ENCODE assay signal across 11 cellular contexts in the genomic region with DNA sequence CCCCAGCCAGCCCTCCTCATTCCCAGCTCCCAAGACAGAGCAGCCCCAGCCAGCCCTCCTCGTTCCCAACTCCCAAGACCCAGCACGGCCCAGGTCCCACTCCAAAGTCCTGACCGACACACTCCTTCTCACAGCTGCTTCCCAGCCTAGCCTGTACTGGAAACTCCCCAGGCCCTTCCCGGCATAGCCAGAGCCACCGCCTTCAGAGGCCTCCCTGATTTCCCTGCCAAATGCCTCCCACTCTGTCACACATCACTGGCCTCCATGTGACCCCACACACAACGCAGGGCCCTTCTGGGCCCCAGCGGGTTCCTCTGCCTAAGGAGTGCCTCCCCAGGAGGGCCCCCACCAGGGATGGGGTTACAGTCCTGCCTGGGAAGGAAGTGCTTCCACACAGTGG. TPM values are rescaled to one million over a fixed set of nuclear protein-coding genes. Genes with fewer than 3 reads are reported as not detected.
DNase-seq lines count a peak whose midpoint lies in the region; ATAC-seq and TF ChIP-seq lines count a peak whose summit lies in the region.
"Had no signal": no experiment of that assay in that cellular context is flagged by ENCODE, and none has a peak within 500 bp of the region (broad histone marks: within the 10 kb centered on the region; RNA-seq: fewer than 3 reads in every experiment).

No MANE protein-coding gene starts in this region.

- peak overlapping the region; percentile 35; the same call in 1 of the 2 replicates for H3K4me2 ChIP-seq in OCI-LY7 (ENCODE audit: low read length)
- H3K4me2 ChIP-seq in neuronal stem cell (ENCODE audit: insufficient read depth, low read length, poor library complexity, severe bottlenecking), result no peak overlapping the region

- H4K20me1 ChIP-seq in OCI-LY7 (ENCODE audit: insufficient read depth, low read length), result 0 out of 2 replicates have a peak, but pooled peaks cover 12% of the 10 kb centered on the region

- POLR2A ChIA-PET in Caco-2 (lab: Charles Lee), result no interaction called here
- POLR2A ChIA-PET in OCI-LY7 (lab: Charles Lee), result no interaction called here

- intact Hi-C loops in Caco-2 (cut with micrococcal nuclease; ENCODE audit: unreplicated experiment) (no loop called here), OCI-LY7 (cut with micrococcal nuclease; ENCODE audit: unreplicated experiment) (no loop called here), upper lobe of right lung (cut with DNase I) (no loop called here)

- H2BK5ac ChIP-seq in neuronal stem cell (ENCODE audit: low read length), result peak overlapping the region; percentile 0

- H3K4ac ChIP-seq in neuronal stem cell (ENCODE audit: low read length), result no peak overlapping the region

- H3K27me3 ChIP-seq in Caco-2 (replicated peaks; ENCODE audit: control insufficient read depth, insufficient read depth, low read length) (no peaks in the 10 kb centered on the region), endodermal cell (ENCODE audit: control insufficient read depth, insufficient read depth, low read length, poor library complexity, severe bottlenecking) (no peaks in the 10 kb centered on the region), neuronal stem cell (ENCODE audit: control insufficient read depth in 3 of 3, insufficient read depth in 3 of 3, low read depth in 1 of 3, low read length in 3 of 3) (no peaks in the 10 kb centered on the region), upper lobe of right lung (no peaks in the 10 kb centered on the region)

- no peak overlapping the region for H2AFZ ChIP-seq in OCI-LY7 (ENCODE audit: low read length)
- no peak overlapping the region for H2AFZ ChIP-seq in neuronal stem cell (ENCODE audit: low read length)

- H3K9me3 Mint-ChIP-seq in Caco-2 (ENCODE audit: unreplicated experiment) (no peaks in the 10 kb centered on the region), endodermal cell (no peaks in the 10 kb centered on the region)

- CTCF ChIA-PET in Caco-2 (lab: Charles Lee), result no interaction called here
- CTCF ChIA-PET in OCI-LY7 (lab: Charles Lee; ENCODE audit: unreplicated experiment), result no interaction called here

- H3K4me1 Mint-ChIP-seq in Caco-2 (ENCODE audit: low read depth, unreplicated experiment) (no peaks in the 10 kb centered on the region), endodermal cell (peaks cover 19% of the 10 kb centered on the region)

- no peak overlapping the region for H3K23ac ChIP-seq in neuronal stem cell (ENCODE audit: low read depth, low read length, poor library complexity)

- H3K9me3 ChIP-seq in Caco-2, result no peaks in the 10 kb centered on the region
- no peaks in the 10 kb centered on the region for H3K9me3 ChIP-seq in OCI-LY7 (ENCODE audit: low read length)
- no peaks in the 10 kb centered on the region for H3K9me3 ChIP-seq in endodermal cell (ENCODE audit: control insufficient read depth, low read length)
- H3K9me3 ChIP-seq in neuronal stem cell (replicated peaks in 1 of 2; ENCODE audit: control insufficient read depth in 2 of 2, insufficient read depth in 1 of 2, low read depth in 1 of 2, low read length in 2 of 2), result peaks cover 0 to 2% of the 10 kb centered on the region in 2 donors
- no peaks in the 10 kb centered on the region for H3K9me3 ChIP-seq in upper lobe of right lung

- H3K36me3 Mint-ChIP-seq in Caco-2 (ENCODE audit: insufficient read depth, unreplicated experiment) (peaks cover 47% of the 10 kb centered on the region), endodermal cell (ENCODE audit: low read depth) (peaks cover 44% of the 10 kb centered on the region)

- H3K79me2 ChIP-seq in OCI-LY7 (ENCODE audit: insufficient read depth, low read depth, low read length), result peaks cover 39% of the 10 kb centered on the region

- H3K27me3 Mint-ChIP-seq in Caco-2 (ENCODE audit: insufficient read depth, unreplicated experiment) (no peaks in the 10 kb centered on the region), endodermal cell (ENCODE audit: insufficient read depth) (peaks cover 3% of the 10 kb centered on the region)

- H3K36me3 ChIP-seq in Caco-2 (ENCODE audit: control insufficient read depth, insufficient read depth, low read length), result no peaks in the 10 kb centered on the region
- H3K36me3 ChIP-seq in OCI-LY7 (ENCODE audit: insufficient read depth, low read length), result peaks cover 52% of the 10 kb centered on the region
- H3K36me3 ChIP-seq in endodermal cell (ENCODE audit: control insufficient read depth, insufficient read depth, low read length), result peaks cover 19% of the 10 kb centered on the region
- peaks cover 19 to 56% of the 10 kb centered on the region in 2 donors for H3K36me3 ChIP-seq in neuronal stem cell (replicated peaks in 1 of 2; ENCODE audit: control insufficient read depth in 2 of 2, insufficient read depth in 2 of 2, low read length in 2 of 2)
- H3K36me3 ChIP-seq in upper lobe of right lung, result peaks cover 24% of the 10 kb centered on the region

- BruUV-seq in Caco-2 (replicated peaks; lab: Mats Ljungman, UMichigan), result no TSS peak
- BruUV-seq in OCI-LY7 (replicated peaks; lab: Mats Ljungman, UMichigan), result no TSS peak

- H3K79me1 ChIP-seq in neuronal stem cell (ENCODE audit: low read depth, low read length), result peaks cover 34% of the 10 kb centered on the region

- no peaks in the 10 kb centered on the region for H3K9me2 ChIP-seq in OCI-LY7 (ENCODE audit: insufficient read depth, low read length)

- no peak overlapping the region for H3K4me3 Mint-ChIP-seq in Caco-2 (ENCODE audit: unreplicated experiment)
- H3K4me3 Mint-ChIP-seq in endodermal cell, result peak overlapping the region; percentile 86

- no peak overlapping the region for H2AK5ac ChIP-seq in neuronal stem cell (ENCODE audit: low read depth, low read length)

- no peak overlapping the region for H4K91ac ChIP-seq in neuronal stem cell (ENCODE audit: low read depth, low read length, poor library complexity)

- H4K8ac ChIP-seq in neuronal stem cell (ENCODE audit: low read depth, low read length), result no peak overlapping the region

- WGBS in endodermal cell (ENCODE audit: insufficient coverage in 1 of 2, insufficient read length in 1 of 2), 2 experiments, result 88 to 91% methylated on average over 4 to 7 of the region's 7 CpGs
- no CpG with 5 or more reads among the region's 7 CpGs for WGBS in neuronal stem cell (ENCODE audit: extremely low coverage in 2 of 2, insufficient read length in 2 of 2, insufficient replicate concordance in 1 of 2), 2 donors

- H2BK12ac ChIP-seq in neuronal stem cell (ENCODE audit: low read length), result no peak overlapping the region

- no peak overlapping the region for H3K9ac ChIP-seq in endodermal cell (ENCODE audit: extremely low read depth, low read length, poor library complexity, severe bottlenecking)
- peak overlapping the region; percentile 25 for H3K9ac ChIP-seq in neuronal stem cell (ENCODE audit: low read depth, low read length, poor library complexity)

- H3K4me3 ChIP-seq in Caco-2 (ENCODE audit: low read depth, low read length) (no peak overlapping the region), OCI-LY7 (ENCODE audit: low read depth, low read length, poor library complexity, severe bottlenecking) (peak overlapping the region; percentile 2), endodermal cell (ENCODE audit: low read length) (no peak overlapping the region), neuronal stem cell (ENCODE audit: low read length in 2 of 2) (no peak overlapping the region), upper lobe of right lung (no peak overlapping the region)

- DNase-seq in Caco-2, result no peak
- DNase-seq in OCI-LY7 (ENCODE audit: low spot score), result no peak
- DNase-seq in endodermal cell, result no peak
- DNase-seq in neuronal stem cell (ENCODE audit: low spot score), result no peak
- no peak for DNase-seq in GM10266 (ENCODE audit: extremely low spot score)
- DNase-seq in upper lobe of right lung, result no peak
- no peak for DNase-seq in NCI-H2081 treated with DMSO at 0.1 percent for 48 hours (lab: John Stamatoyannopoulos, UW)
- DNase-seq: NCI-H1417; stimulated activated CD4-positive, alpha-beta T cell treated with anti-CD3 and anti-CD28 coated beads, Interleukin-1b, Interleukin-23, amount 100 ng/mL, for 48 hours had no signal

- H2BK15ac ChIP-seq in neuronal stem cell (ENCODE audit: low read length), result no peak overlapping the region

- TF ChIP-seq CTCF in Caco-2 (IDR thresholded peaks at IDR 0.05; ENCODE audit: insufficient read depth in 1 of 2, low read depth in 1 of 2, low read length in 1 of 2, severe bottlenecking in 1 of 2, unreplicated experiment in 1 of 2), result no peak
- no peak for TF ChIP-seq CTCF in OCI-LY7 (conservative IDR thresholded peaks at IDR 0.05; ENCODE audit: low read length)
- TF ChIP-seq CTCF in endodermal cell (conservative IDR thresholded peaks at IDR 0.05), result no peak
- TF ChIP-seq CTCF in GM10266 (IDR thresholded peaks at IDR 0.05; ENCODE audit: control insufficient read depth, insufficient read depth, low read depth, missing control alignments), result no peak
- no peak for TF ChIP-seq CTCF in upper lobe of right lung (IDR thresholded peaks at IDR 0.05)

- no peak overlapping the region for H2BK120ac ChIP-seq in neuronal stem cell (ENCODE audit: low read depth, low read length)

- ATAC-seq in HG03175 (IDR thresholded peaks at IDR 0.05; ENCODE audit: unreplicated experiment) (no peak), upper lobe of right lung (no peak)
- ATAC-seq: left lobe of liver had no signal

- peak overlapping the region; percentile 25 for H3K27ac Mint-ChIP-seq in Caco-2 (ENCODE audit: unreplicated experiment)
- peak overlapping the region; percentile 64 for H3K27ac Mint-ChIP-seq in endodermal cell

- H3K14ac ChIP-seq in neuronal stem cell (ENCODE audit: low read length), result no peak overlapping the region

- H3K4me1 ChIP-seq in Caco-2, result 0 out of 2 replicates have a peak, but pooled peaks cover 6% of the 10 kb centered on the region
- H3K4me1 ChIP-seq in OCI-LY7 (ENCODE audit: insufficient read depth, low read length, poor library complexity, severe bottlenecking), result peaks cover 26% of the 10 kb centered on the region
- peaks cover 5% of the 10 kb centered on the region for H3K4me1 ChIP-seq in endodermal cell (ENCODE audit: control insufficient read depth, insufficient read depth, low read length)
- peaks cover 14 to 20% of the 10 kb centered on the region in 2 donors for H3K4me1 ChIP-seq in neuronal stem cell (ENCODE audit: control insufficient read depth in 2 of 2, insufficient read depth in 1 of 2, low read depth in 1 of 2, low read length in 2 of 2)
- peaks cover 37% of the 10 kb centered on the region for H3K4me1 ChIP-seq in upper lobe of right lung

- no peak overlapping the region for H3K18ac ChIP-seq in neuronal stem cell (ENCODE audit: low read length)

- H3K27ac ChIP-seq in OCI-LY7 (ENCODE audit: low read depth, low read length, poor library complexity, severe bottlenecking) (no peak overlapping the region), endodermal cell (ENCODE audit: low read depth, low read length) (no peak overlapping the region), neuronal stem cell (replicated peaks; ENCODE audit: low read length) (no peak overlapping the region), upper lobe of right lung (no peak overlapping the region)

RNA-seq across cellular contexts. Expression of gene UBE2J2, which starts 2.8 kb away (rescaled TPM):
- total RNA-seq in Caco-2 (2022) (57.2 and 62.7 TPM in 2 replicates), OCI-LY7 (2022) (87.0 and 88.7 TPM in 2 replicates), endodermal cell (10 to 100 TPM; 69.9 to 72.7 TPM), upper lobe of right lung (52.5 TPM)
- 61.6 and 69.2 TPM in 2 replicates for total RNA-seq in OCI-LY7 (2014; rRNA removed; shearing (Covaris generic))
- polyA plus RNA-seq in endodermal cell (2013, experiment 1 of 2), result 66.7 TPM
- polyA plus RNA-seq in endodermal cell (2013, experiment 2 of 2), result 61.0 TPM
- 43.4 TPM for polyA plus RNA-seq in neuronal stem cell (2013, experiment 1 of 2)
- 42.6 TPM for polyA plus RNA-seq in neuronal stem cell (2013, experiment 2 of 2)

RNA-seq across cellular contexts. Expression of gene SCNN1D, which starts 9.4 kb away (rescaled TPM):
- total RNA-seq in Caco-2 (2022) (1.0 and 2.8 TPM in 2 replicates), OCI-LY7 (2022) (11.3 and 12.7 TPM in 2 replicates), endodermal cell (1 to 10 TPM; 5.4 TPM), upper lobe of right lung (3.6 TPM)
- total RNA-seq in OCI-LY7 (2014; rRNA removed; shearing (Covaris generic)), result 3.9 and 6.2 TPM in 2 replicates
- 6.1 TPM for polyA plus RNA-seq in endodermal cell (2013, experiment 1 of 2)
- 5.5 TPM for polyA plus RNA-seq in endodermal cell (2013, experiment 2 of 2)
- polyA plus RNA-seq in neuronal stem cell (2013, experiment 1 of 2), result 3.7 TPM
- polyA plus RNA-seq in neuronal stem cell (2013, experiment 2 of 2), result 3.8 TPM

RNA-seq across cellular contexts. Expression of gene C1QTNF12, which starts 24.3 kb away (rescaled TPM):
- 3.4 and 3.7 TPM in 2 replicates for total RNA-seq in Caco-2 (2022)
- 0.49 and 1.8 TPM in 2 replicates for total RNA-seq in OCI-LY7 (2014; rRNA removed; shearing (Covaris generic))
- total RNA-seq in OCI-LY7 (2022), result 6.1 and 7.0 TPM in 2 replicates
- 10 to 100 TPM in 1 of 2 donors, 1 to 10 TPM in 1; 8.1 to 13.5 TPM for total RNA-seq in endodermal cell
- polyA plus RNA-seq in endodermal cell (2013, experiment 1 of 2), result 3.2 TPM
- 3.5 TPM for polyA plus RNA-seq in endodermal cell (2013, experiment 2 of 2)
- 4.0 TPM for polyA plus RNA-seq in neuronal stem cell (2013, experiment 1 of 2)
- polyA plus RNA-seq in neuronal stem cell (2013, experiment 2 of 2), result 4.6 TPM
- total RNA-seq in upper lobe of right lung, result 2.6 TPM

RNA-seq across cellular contexts. Expression of gene ACAP3, which starts 36.9 kb away (rescaled TPM):
- total RNA-seq in Caco-2 (2022), result 46.6 and 48.5 TPM in 2 replicates
- 26.3 and 26.8 TPM in 2 replicates for total RNA-seq in OCI-LY7 (2014; rRNA removed; shearing (Covaris generic))
- total RNA-seq in OCI-LY7 (2022), result 47.6 and 47.7 TPM in 2 replicates
- total RNA-seq in endodermal cell, result 10 to 100 TPM; 36.8 to 43.5 TPM
- polyA plus RNA-seq in endodermal cell (2013, experiment 1 of 2), result 82.9 TPM
- polyA plus RNA-seq in endodermal cell (2013, experiment 2 of 2), result 63.3 TPM
- polyA plus RNA-seq in neuronal stem cell (2013, experiment 1 of 2), result 19.8 TPM
- 18.5 TPM for polyA plus RNA-seq in neuronal stem cell (2013, experiment 2 of 2)
- 55.2 TPM for total RNA-seq in upper lobe of right lung

RNA-seq across cellular contexts. Expression of gene PUSL1, which starts 37.6 kb away (rescaled TPM):
- 39.8 and 43.8 TPM in 2 replicates for total RNA-seq in Caco-2 (2022)
- 41.8 and 57.1 TPM in 2 replicates for total RNA-seq in OCI-LY7 (2014; rRNA removed; shearing (Covaris generic))
- total RNA-seq in OCI-LY7 (2022), result 31.3 and 32.2 TPM in 2 replicates
- total RNA-seq in endodermal cell, result 10 to 100 TPM; 21.7 to 23.8 TPM
- polyA plus RNA-seq in endodermal cell (2013, experiment 1 of 2), result 18.6 TPM
- 18.3 TPM for polyA plus RNA-seq in endodermal cell (2013, experiment 2 of 2)
- polyA plus RNA-seq in neuronal stem cell (2013, experiment 1 of 2), result 15.2 TPM
- polyA plus RNA-seq in neuronal stem cell (2013, experiment 2 of 2), result 15.0 TPM
- total RNA-seq in upper lobe of right lung, result 14.2 TPM
